ENCODE assay signal across 13 cellular contexts in genomic region chr1:204437796-204438570, GRCh38. TPM values are rescaled to one million over a fixed set of nuclear protein-coding genes. Genes with fewer than 3 reads are reported as not detected.
A peak's percentile ranks its signal among the peaks of the same experiment; 100 is the strongest.
DNase-seq lines count a peak whose midpoint lies in the region; ATAC-seq, FAIRE-seq and TF ChIP-seq lines count a peak whose summit lies in the region.
"Had no signal": no experiment of that assay in that cellular context is flagged by ENCODE, and none has a peak within 500 bp of the region (broad histone marks: within the 10 kb centered on the region; RNA-seq: fewer than 3 reads in every experiment).

No MANE protein-coding gene starts in this region.

- H3K4me3 ChIP-seq in lung (no peak overlapping the region), thoracic aorta (no peak overlapping the region)

- 87 to 91% methylated on average over 8 of the region's 8 CpGs for WGBS in lung, 2 donors

- FAIRE-seq in GM12891 (lab: Jason Lieb, UNC) = no peak
- FAIRE-seq: islet of Langerhans had no signal

- H3K27ac Mint-ChIP-seq in activated T-cell treated with anti-CD3 and anti-CD28 coated beads, Interleukin-2, amount 50 U/mL, for 24 hours = peak overlapping the region; percentile 79
- peak overlapping the region; percentile 21 for H3K27ac Mint-ChIP-seq in activated T-helper 1 cell treated with anti-CD3 and anti-CD28 coated beads, Interleukin-12 subunit alpha, Interleukin-12 subunit beta, Interleukin-2, Interleukin-4 antibody, amounts not matched to agents 30 ng/mL and 10 ng/mL and 1 ng/mL, durations not matched to agents 14 hours and 24 hours and 36 hours
- H3K27ac Mint-ChIP-seq: T-helper 1 cell treated with Interleukin-12 subunit alpha and Interleukin-12 subunit beta and Interleukin-4 antibody, amounts not matched to agents 30 μg/mL and 1 μg/mL, for 36 hours had no signal

- H3K9me3 ChIP-seq in lung (ENCODE audit: control insufficient read depth in 2 of 2, insufficient read depth in 1 of 2, low read length in 1 of 2) (peaks cover 0 to 2% of the 10 kb centered on the region in 2 donors), thoracic aorta (no peaks in the 10 kb centered on the region)

- intact Hi-C loops in activated T-helper 1 cell treated with anti-CD3 and anti-CD28 coated beads, Interleukin-12 subunit alpha, Interleukin-12 subunit beta, Interleukin-2, Interleukin-4 antibody, amounts not matched to agents 30 ng/mL and 10 ng/mL and 1 ng/mL, durations not matched to agents 14 hours and 24 hours and 36 hours (cut with micrococcal nuclease) = no loop called here

- H3K4me3 Mint-ChIP-seq in activated T-cell treated with anti-CD3 and anti-CD28 coated beads, Interleukin-2, amount 50 U/mL, for 24 hours = no peak overlapping the region
- no peak overlapping the region for H3K4me3 Mint-ChIP-seq in activated T-helper 1 cell treated with anti-CD3 and anti-CD28 coated beads, Interleukin-12 subunit alpha, Interleukin-12 subunit beta, Interleukin-2, Interleukin-4 antibody, amounts not matched to agents 30 ng/mL and 10 ng/mL and 1 ng/mL, durations not matched to agents 14 hours and 24 hours and 36 hours
- H3K4me3 Mint-ChIP-seq: T-helper 1 cell treated with Interleukin-12 subunit alpha and Interleukin-12 subunit beta and Interleukin-4 antibody, amounts not matched to agents 30 μg/mL and 1 μg/mL, for 36 hours had no signal

- TF ChIP-seq POLR2A in GM12891 (IDR thresholded peaks at IDR 0.05; ENCODE audit: low read depth, low read length) = no peak

- H3K9me3 Mint-ChIP-seq in activated T-cell treated with anti-CD3 and anti-CD28 coated beads, Interleukin-2, amount 50 U/mL, for 24 hours = no peaks in the 10 kb centered on the region
- no peaks in the 10 kb centered on the region for H3K9me3 Mint-ChIP-seq in activated T-helper 1 cell treated with anti-CD3 and anti-CD28 coated beads, Interleukin-12 subunit alpha, Interleukin-12 subunit beta, Interleukin-2, Interleukin-4 antibody, amounts not matched to agents 30 ng/mL and 10 ng/mL and 1 ng/mL, durations not matched to agents 14 hours and 24 hours and 36 hours
- H3K9me3 Mint-ChIP-seq: T-helper 1 cell treated with Interleukin-12 subunit alpha and Interleukin-12 subunit beta and Interleukin-4 antibody, amounts not matched to agents 30 μg/mL and 1 μg/mL, for 36 hours had no signal

- no peaks in the 10 kb centered on the region for H3K27me3 Mint-ChIP-seq in activated T-cell treated with anti-CD3 and anti-CD28 coated beads, Interleukin-2, amount 50 U/mL, for 24 hours
- no peaks in the 10 kb centered on the region for H3K27me3 Mint-ChIP-seq in activated T-helper 1 cell treated with anti-CD3 and anti-CD28 coated beads, Interleukin-12 subunit alpha, Interleukin-12 subunit beta, Interleukin-2, Interleukin-4 antibody, amounts not matched to agents 30 ng/mL and 10 ng/mL and 1 ng/mL, durations not matched to agents 14 hours and 24 hours and 36 hours (ENCODE audit: insufficient read depth)

- H3K27me3 ChIP-seq in lung (ENCODE audit: control insufficient read depth, insufficient read depth) = no peaks in the 10 kb centered on the region
- H3K27me3 ChIP-seq in thoracic aorta (replicated peaks; ENCODE audit: insufficient read depth) = no peaks in the 10 kb centered on the region

- H3K36me3 ChIP-seq in lung (ENCODE audit: control insufficient read depth in 2 of 2, insufficient read depth in 2 of 2, low read length in 2 of 2) (peaks cover 5 to 41% of the 10 kb centered on the region in 2 donors), thoracic aorta (peaks cover 17% of the 10 kb centered on the region)

- TF ChIP-seq CTCF in lung (IDR thresholded peaks at IDR 0.05; ENCODE audit: control extremely low read depth, extremely low read depth) (no peak), thoracic aorta (IDR thresholded peaks at IDR 0.05) (no peak)

- H3K27ac ChIP-seq in lung (ENCODE audit: low read depth in 1 of 2, low read length in 1 of 2) (peak overlapping the region; percentile 54 to 82), thoracic aorta (peak overlapping the region; percentile 88 to 91)

- no peak for ATAC-seq in lung (ENCODE audit: insufficient read depth, low FRiP score)
- ATAC-seq in thoracic aorta (ENCODE audit: insufficient number of reproducible peaks, low FRiP score, low read depth) = no peak
- ATAC-seq in GM21529 (IDR thresholded peaks at IDR 0.05; ENCODE audit: unreplicated experiment) = no peak

- H3K4me1 Mint-ChIP-seq in activated T-cell treated with anti-CD3 and anti-CD28 coated beads, Interleukin-2, amount 50 U/mL, for 24 hours (ENCODE audit: low read depth) = peaks cover 21% of the 10 kb centered on the region
- peaks cover 4% of the 10 kb centered on the region for H3K4me1 Mint-ChIP-seq in activated T-helper 1 cell treated with anti-CD3 and anti-CD28 coated beads, Interleukin-12 subunit alpha, Interleukin-12 subunit beta, Interleukin-2, Interleukin-4 antibody, amounts not matched to agents 30 ng/mL and 10 ng/mL and 1 ng/mL, durations not matched to agents 14 hours and 24 hours and 36 hours (ENCODE audit: low read depth)

- H3K36me3 Mint-ChIP-seq in activated T-cell treated with anti-CD3 and anti-CD28 coated beads, Interleukin-2, amount 50 U/mL, for 24 hours (ENCODE audit: low read depth) = peaks cover 72% of the 10 kb centered on the region
- peaks cover 49% of the 10 kb centered on the region for H3K36me3 Mint-ChIP-seq in activated T-helper 1 cell treated with anti-CD3 and anti-CD28 coated beads, Interleukin-12 subunit alpha, Interleukin-12 subunit beta, Interleukin-2, Interleukin-4 antibody, amounts not matched to agents 30 ng/mL and 10 ng/mL and 1 ng/mL, durations not matched to agents 14 hours and 24 hours and 36 hours (ENCODE audit: low read depth)

- H3K4me1 ChIP-seq in lung (ENCODE audit: control insufficient read depth in 2 of 2, insufficient read depth in 2 of 2, low read length in 2 of 2) (peaks cover 0 to 9% of the 10 kb centered on the region in 2 donors), thoracic aorta (ENCODE audit: control insufficient read depth in 1 of 2, low read depth in 2 of 2) (peaks cover 46 to 82% of the 10 kb centered on the region in 2 donors)

- DNase-seq in activated T-cell treated with anti-CD3 and anti-CD28 coated beads, Interleukin-2, amount 50 U/mL, for 24 hours = no peak
- no peak for DNase-seq in activated T-cell treated with anti-CD3 and anti-CD28 coated beads, Interleukin-2, amount 50 U/mL, for 48 hours
- no peak for DNase-seq in activated T-helper 1 cell treated with anti-CD3 and anti-CD28 coated beads, Interleukin-12 subunit alpha, Interleukin-12 subunit beta, Interleukin-2, Interleukin-4 antibody, amounts not matched to agents 30 ng/mL and 10 ng/mL and 1 ng/mL, durations not matched to agents 14 hours and 24 hours and 36 hours (ENCODE audit: low spot score)
- DNase-seq in lung (ENCODE audit: low spot score) = no peak
- DNase-seq in thoracic aorta (ENCODE audit: low spot score) = no peak
- DNase-seq in dermis blood vessel endothelial cell = no peak
- DNase-seq in GM12891 (ENCODE audit: insufficient read length, low spot score) = no peak
- DNase-seq: MV-4-11; stimulated activated CD4-positive, alpha-beta T cell treated with anti-CD3 and anti-CD28 coated beads, Interleukin-2, amount 100 ng/mL, for 24 hours; stimulated activated naive CD8-positive, alpha-beta T cell treated with anti-CD3 and anti-CD28 coated beads, Interleukin-15, Interleukin-2, amounts not matched to agents 100 U/mL and 50 U/mL, for 24 hours had no signal

TF ChIP-seq in GM12891, 5 proteins besides CTCF, POLR2A, EP300 and RAD21:
- TF ChIP-seq TAF1 (IDR thresholded peaks at IDR 0.05; ENCODE audit: low read depth, low read length) (no peak), SPI1 (IDR thresholded peaks at IDR 0.05; ENCODE audit: low read depth, low read length) (no peak), POLR2AphosphoS5 (IDR thresholded peaks at IDR 0.05; ENCODE audit: low read depth, low read length) (no peak), POU2F2 (IDR thresholded peaks at IDR 0.05; ENCODE audit: low read depth, low read length) (no peak), PAX5 (IDR thresholded peaks at IDR 0.05; ENCODE audit: insufficient read depth, low read length, severe bottlenecking) (no peak)

RNA-seq across cellular contexts. Expression of gene PPP1R15B, which starts 26.4 kb away (rescaled TPM):
- 75.8 and 76.2 TPM in 2 replicates for total RNA-seq in activated T-helper 1 cell treated with anti-CD3 and anti-CD28 coated beads, Interleukin-12 subunit alpha, Interleukin-12 subunit beta, Interleukin-2, Interleukin-4 antibody, amounts not matched to agents 30 ng/mL and 10 ng/mL and 1 ng/mL, durations not matched to agents 14 hours and 24 hours and 36 hours
- total RNA-seq in lung (10 to 100 TPM; 43.9 to 57.0 TPM), thoracic aorta (10 to 100 TPM; 40.1 to 64.5 TPM), dermis blood vessel endothelial cell (28.2 and 37.0 TPM in 2 replicates)
- polyA plus RNA-seq in lung = 10 to 100 TPM; 14.6 to 29.8 TPM
- polyA plus RNA-seq in GM12891 (2012; ENCODE audit: low read depth, missing spikeins) = 11.2 TPM

RNA-seq across cellular contexts. Expression of gene PIK3C2B, which starts 56.6 kb away (rescaled TPM):
- 21.8 and 24.1 TPM in 2 replicates for total RNA-seq in activated T-helper 1 cell treated with anti-CD3 and anti-CD28 coated beads, Interleukin-12 subunit alpha, Interleukin-12 subunit beta, Interleukin-2, Interleukin-4 antibody, amounts not matched to agents 30 ng/mL and 10 ng/mL and 1 ng/mL, durations not matched to agents 14 hours and 24 hours and 36 hours
- total RNA-seq in lung (10 to 100 TPM; 36.9 to 37.6 TPM), thoracic aorta (10 to 100 TPM; 34.5 to 44.4 TPM), dermis blood vessel endothelial cell (29.3 and 37.3 TPM in 2 replicates)
- 10 to 100 TPM; 11.9 to 13.2 TPM for polyA plus RNA-seq in lung
- polyA plus RNA-seq in GM12891 (2012; ENCODE audit: low read depth, missing spikeins) = 6.4 TPM
